In genomic region chr15:40055576-40056293, GRCh38 we compare ENCODE assay signal across 14 cellular contexts. TPM values are rescaled to one million over a fixed set of nuclear protein-coding genes. Genes with fewer than 3 reads are reported as not detected.
DNase-seq lines count a peak whose midpoint lies in the region; ATAC-seq, FAIRE-seq and TF ChIP-seq lines count a peak whose summit lies in the region.
"Had no signal": no experiment of that assay in that cellular context is flagged by ENCODE, and none has a peak within 500 bp of the region (broad histone marks: within the 10 kb centered on the region; RNA-seq: fewer than 3 reads in every experiment).

No MANE protein-coding gene starts in this region.

- H3K4me1 Mint-ChIP-seq in activated naive CD4-positive, alpha-beta T cell treated with anti-CD3 and anti-CD28 coated beads, Interleukin-2, amount 10 ng/mL, durations not matched to agents 7 days and 5 days: peaks cover 79% of the 10 kb centered on the region
- peaks cover 48% of the 10 kb centered on the region for H3K4me1 Mint-ChIP-seq in type B pancreatic cell (ENCODE audit: unreplicated experiment)
- H3K4me1 Mint-ChIP-seq in activated CD4-positive, alpha-beta memory T cell treated with anti-CD3 and anti-CD28 coated beads, Interleukin-2, amount 10 ng/mL, durations not matched to agents 7 days and 5 days: peaks cover 56% of the 10 kb centered on the region

- TF ChIP-seq CTCF in keratinocyte (optimal IDR thresholded peaks at IDR 0.05 in 1 of 3, IDR thresholded peaks at IDR 0.05 in 1 of 3, conservative IDR thresholded peaks at IDR 0.05 in 1 of 3; ENCODE audit: extremely low read depth in 1 of 3, insufficient read depth in 2 of 3, low read length in 3 of 3) (no peak), type B pancreatic cell (conservative IDR thresholded peaks at IDR 0.05) (no peak)

- no peak overlapping the region for H2AFZ ChIP-seq in keratinocyte (ENCODE audit: control insufficient read depth, low read length)

- no peaks in the 10 kb centered on the region for H3K79me2 ChIP-seq in keratinocyte (ENCODE audit: control insufficient read depth, insufficient read depth, low read length)

- peaks cover 8% of the 10 kb centered on the region for H3K27me3 Mint-ChIP-seq in activated naive CD4-positive, alpha-beta T cell treated with anti-CD3 and anti-CD28 coated beads, Interleukin-2, amount 10 ng/mL, durations not matched to agents 7 days and 5 days
- H3K27me3 Mint-ChIP-seq in type B pancreatic cell: no peaks in the 10 kb centered on the region
- no peaks in the 10 kb centered on the region for H3K27me3 Mint-ChIP-seq in activated CD4-positive, alpha-beta memory T cell treated with anti-CD3 and anti-CD28 coated beads, Interleukin-2, amount 10 ng/mL, durations not matched to agents 7 days and 5 days

- H3K4me1 ChIP-seq in keratinocyte (ENCODE audit: control insufficient read depth, extremely low read depth, insufficient read depth, low read length): peaks cover 24% of the 10 kb centered on the region

- no peaks in the 10 kb centered on the region for H3K36me3 ChIP-seq in keratinocyte (ENCODE audit: control insufficient read depth in 2 of 2, extremely low read depth in 1 of 2, insufficient read depth in 2 of 2, low read length in 2 of 2)

- no peaks in the 10 kb centered on the region for H3K9me1 ChIP-seq in keratinocyte (ENCODE audit: control insufficient read depth, extremely low read depth, insufficient read depth, low read length)

- H3K4me3 ChIP-seq in keratinocyte (ENCODE audit: control insufficient read depth in 2 of 3, extremely low read depth in 1 of 3, insufficient read depth in 2 of 3, low read depth in 1 of 3, low read length in 3 of 3): no peak overlapping the region
- H3K4me3 ChIP-seq: esophagus muscularis mucosa, K562, SK-N-MC had no signal

- H3K4me2 ChIP-seq in keratinocyte (ENCODE audit: control insufficient read depth, extremely low read depth, insufficient read depth, low read depth, low read length): peak overlapping the region; percentile 36

- CTCF ChIA-PET in activated naive CD4-positive, alpha-beta T cell treated with anti-CD3 and anti-CD28 coated beads, Interleukin-2, amount 10 ng/mL, durations not matched to agents 7 days and 5 days (lab: Charles Lee): interaction anchor here (3.2 to 5.6 kb wide), 2 partner anchors 44 to 51 kb away, joined by 15 to 68 read pairs; partner anchors contain the start of gene BMF
- CTCF ChIA-PET in activated CD4-positive, alpha-beta memory T cell treated with anti-CD3 and anti-CD28 coated beads, Interleukin-2, amount 10 ng/mL, durations not matched to agents 7 days and 5 days (lab: Charles Lee): interaction anchor here (0.5 to 2.4 kb wide), 3 partner anchors 10 to 49 kb away, joined by 3 to 17 read pairs (median 5); no protein-coding TSS in a partner anchor

- H3K9me3 ChIP-seq in keratinocyte (ENCODE audit: control insufficient read depth, low read depth, low read length): no peaks in the 10 kb centered on the region
- H3K9me3 ChIP-seq: esophagus muscularis mucosa had no signal

- peak overlapping the region; percentile 93 for H3K27ac Mint-ChIP-seq in activated naive CD4-positive, alpha-beta T cell treated with anti-CD3 and anti-CD28 coated beads, Interleukin-2, amount 10 ng/mL, durations not matched to agents 7 days and 5 days
- H3K27ac Mint-ChIP-seq in type B pancreatic cell: peak overlapping the region; percentile 31
- no peak overlapping the region for H3K27ac Mint-ChIP-seq in activated CD4-positive, alpha-beta memory T cell treated with anti-CD3 and anti-CD28 coated beads, Interleukin-2, amount 10 ng/mL, durations not matched to agents 7 days and 5 days

- H3K4me3 Mint-ChIP-seq in activated naive CD4-positive, alpha-beta T cell treated with anti-CD3 and anti-CD28 coated beads, Interleukin-2, amount 10 ng/mL, durations not matched to agents 7 days and 5 days: no peak overlapping the region
- H3K4me3 Mint-ChIP-seq in type B pancreatic cell: no peak overlapping the region
- no peak overlapping the region for H3K4me3 Mint-ChIP-seq in activated CD4-positive, alpha-beta memory T cell treated with anti-CD3 and anti-CD28 coated beads, Interleukin-2, amount 10 ng/mL, durations not matched to agents 7 days and 5 days

- H3K36me3 Mint-ChIP-seq in activated naive CD4-positive, alpha-beta T cell treated with anti-CD3 and anti-CD28 coated beads, Interleukin-2, amount 10 ng/mL, durations not matched to agents 7 days and 5 days: peaks cover 21% of the 10 kb centered on the region
- H3K36me3 Mint-ChIP-seq in type B pancreatic cell: no peaks in the 10 kb centered on the region
- peaks cover 3% of the 10 kb centered on the region for H3K36me3 Mint-ChIP-seq in activated CD4-positive, alpha-beta memory T cell treated with anti-CD3 and anti-CD28 coated beads, Interleukin-2, amount 10 ng/mL, durations not matched to agents 7 days and 5 days (ENCODE audit: low read depth)

- ATAC-seq in SK-N-SH treated with all-trans-retinoic acid at 6 μM for 48 hours: peak; percentile 18; the same call in 1 of the 3 replicates
- ATAC-seq: K562 had no signal

- no peak for FAIRE-seq in keratinocyte (lab: Jason Lieb, UNC)
- FAIRE-seq: K562 had no signal

- H3K27me3 ChIP-seq in keratinocyte (ENCODE audit: control insufficient read depth, extremely low read depth, insufficient read depth, low read length): peaks cover under 1% of the 10 kb centered on the region
- H3K27me3 ChIP-seq: esophagus muscularis mucosa had no signal

- POLR2A ChIA-PET in activated CD4-positive, alpha-beta memory T cell treated with anti-CD3 and anti-CD28 coated beads, Interleukin-2, amount 10 ng/mL, durations not matched to agents 7 days and 5 days (lab: Charles Lee): interaction anchor here (0.5 to 1.9 kb wide), 4 partner anchors 36 to 57 kb away, joined by 3 to 6 read pairs (median 4); no protein-coding TSS in a partner anchor

- no peaks in the 10 kb centered on the region for H3K9me3 Mint-ChIP-seq in activated naive CD4-positive, alpha-beta T cell treated with anti-CD3 and anti-CD28 coated beads, Interleukin-2, amount 10 ng/mL, durations not matched to agents 7 days and 5 days
- no peaks in the 10 kb centered on the region for H3K9me3 Mint-ChIP-seq in type B pancreatic cell
- no peaks in the 10 kb centered on the region for H3K9me3 Mint-ChIP-seq in activated CD4-positive, alpha-beta memory T cell treated with anti-CD3 and anti-CD28 coated beads, Interleukin-2, amount 10 ng/mL, durations not matched to agents 7 days and 5 days

- peaks cover 3% of the 10 kb centered on the region for H4K20me1 ChIP-seq in keratinocyte (ENCODE audit: control insufficient read depth, extremely low read depth, insufficient read depth, low read length)

- no peak overlapping the region for H3K9ac ChIP-seq in keratinocyte (ENCODE audit: control insufficient read depth, extremely low read depth, insufficient read depth, low read length)

- H3K27ac ChIP-seq in keratinocyte (ENCODE audit: control insufficient read depth, insufficient read depth, low read length): no peak overlapping the region
- H3K27ac ChIP-seq: esophagus muscularis mucosa, SK-N-MC had no signal

- DNase-seq in activated naive CD4-positive, alpha-beta T cell treated with anti-CD3 and anti-CD28 coated beads, Interleukin-2, amount 10 ng/mL, durations not matched to agents 7 days and 5 days: no peak
- DNase-seq in activated naive CD4-positive, alpha-beta T cell (lab: John Stamatoyannopoulos, UW): no peak
- DNase-seq in keratinocyte (ENCODE audit: low read depth, low spot score): no peak
- peak; percentile 63 for DNase-seq in type B pancreatic cell (ENCODE audit: extremely low spot score, unreplicated experiment)
- no peak for DNase-seq in activated CD4-positive, alpha-beta memory T cell treated with anti-CD3 and anti-CD28 coated beads, Interleukin-2, amount 10 ng/mL, durations not matched to agents 7 days and 5 days
- no peak for DNase-seq in retina
- no peak for DNase-seq in AML-193 (lab: John Stamatoyannopoulos, UW)
- DNase-seq: activated gamma-delta T cell treated with Interleukin-2 at 50 U/mL for 16 hours; COR-L47; stimulated activated CD4-positive, alpha-beta T cell treated with anti-CD3 and anti-CD28 coated beads, Interleukin-2, amount 100 ng/mL, for 24 hours had no signal

- dilution Hi-C loops in keratinocyte (cut with MboI; ENCODE audit: extremely low pct_ligation_motif_present, low sequenced_read_pairs): no loop called here

TF ChIP-seq in SK-N-SH treated with all-trans-retinoic acid at 6 μM for 48 hours, 23 proteins besides CTCF, POLR2A, EP300 and RAD21 (continues in another document):
- TF ChIP-seq PPARA (CRISPR knock-in tag; IDR thresholded peaks at IDR 0.05; ENCODE audit: borderline replicate concordance) (no peak), ZNF70 (CRISPR knock-in tag; IDR thresholded peaks at IDR 0.05) (no peak)

RNA-seq across cellular contexts. Expression of gene SRP14, which starts 16.8 kb away (rescaled TPM):
- 272 to 407 TPM (median 324 TPM) in 3 replicates for polyA plus RNA-seq in keratinocyte
- polyA plus RNA-seq in keratinocyte (2011; ENCODE audit: low read depth): 2,431 TPM
- 406 and 414 TPM in 2 replicates for polyA plus RNA-seq in keratinocyte (2011; cell fraction: cytosol; rRNA removed)
- 131 and 140 TPM in 2 replicates for polyA plus RNA-seq in keratinocyte (2011; cell fraction: nucleus; rRNA removed)
- 226 and 292 TPM in 2 replicates for polyA plus RNA-seq in keratinocyte (2012; ENCODE audit: low replicate concordance)
- polyA minus RNA-seq in keratinocyte: 16.3 to 86.8 TPM (median 71.1 TPM) in 3 replicates
- 121 TPM for polyA minus RNA-seq in keratinocyte (2011; cell fraction: cytosol; rRNA and poly(A)+ RNA removed)
- polyA minus RNA-seq in keratinocyte (2011; cell fraction: nucleus; rRNA and poly(A)+ RNA removed): 18.7 and 29.6 TPM in 2 replicates
- total RNA-seq in type B pancreatic cell (ENCODE audit: low replicate concordance): 176 and 235 TPM in 2 replicates
- total RNA-seq in activated CD4-positive, alpha-beta memory T cell treated with anti-CD3 and anti-CD28 coated beads, Interleukin-2, amount 10 ng/mL, durations not matched to agents 7 days and 5 days: 100 to 1,000 TPM; 150 to 153 TPM

RNA-seq across cellular contexts. Expression of gene BMF, which starts 52.9 kb away (rescaled TPM):
- 0.05 to 0.30 TPM (median 0.13 TPM) in 3 replicates for polyA plus RNA-seq in keratinocyte
- polyA plus RNA-seq in keratinocyte (2011; ENCODE audit: low read depth): 0.07 TPM
- 0.04 and 0.12 TPM in 2 replicates for polyA plus RNA-seq in keratinocyte (2011; cell fraction: cytosol; rRNA removed)
- 0.15 and 0.72 TPM in 2 replicates for polyA plus RNA-seq in keratinocyte (2011; cell fraction: nucleus; rRNA removed)
- polyA plus RNA-seq in keratinocyte (2012; ENCODE audit: low replicate concordance): 0.02 and 0.24 TPM in 2 replicates
- 0.16 to 0.36 TPM (median 0.16 TPM) in 3 replicates for polyA minus RNA-seq in keratinocyte
- polyA minus RNA-seq in keratinocyte (2011; cell fraction: cytosol; rRNA and poly(A)+ RNA removed): not detected
- 0.32 and 1.0 TPM in 2 replicates for polyA minus RNA-seq in keratinocyte (2011; cell fraction: nucleus; rRNA and poly(A)+ RNA removed)
- 60.9 and 112 TPM in 2 replicates for total RNA-seq in type B pancreatic cell (ENCODE audit: low replicate concordance)
- total RNA-seq in activated CD4-positive, alpha-beta memory T cell treated with anti-CD3 and anti-CD28 coated beads, Interleukin-2, amount 10 ng/mL, durations not matched to agents 7 days and 5 days: 10 to 100 TPM; 25.7 to 30.2 TPM
